ENCODE assay signal across 20 cellular contexts in the genomic region with DNA sequence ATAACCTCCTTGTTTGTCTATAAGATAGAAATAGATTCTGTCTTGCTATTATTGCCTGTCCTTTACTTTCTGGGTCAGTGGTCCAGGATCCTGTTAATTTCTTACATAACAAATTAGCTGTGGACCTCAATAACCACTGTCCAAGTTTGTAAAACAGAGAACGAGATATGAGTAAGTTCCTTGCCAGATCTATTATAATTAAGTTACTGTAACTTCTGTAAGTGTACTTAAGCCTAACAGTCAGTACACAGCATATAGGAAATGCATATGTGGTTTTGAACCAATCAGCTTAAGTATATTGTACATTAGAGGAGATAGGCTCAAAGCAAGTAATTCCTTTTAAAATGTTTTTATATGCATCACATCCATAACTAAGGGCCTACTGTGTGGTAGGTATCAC.
"Had no signal": no experiment of that assay in that cellular context is flagged by ENCODE, and none has a peak within 500 bp of the region (broad histone marks: within the 10 kb centered on the region; RNA-seq: fewer than 3 reads in every experiment).

No MANE protein-coding gene starts in this region.

- ATAC-seq: activated CD8-positive, alpha-beta T cell treated with anti-CD3 and anti-CD28 coated beads for 36 hours; activated naive CD8-positive, alpha-beta T cell treated with anti-CD3 and anti-CD28 coated beads, Interleukin-2, amount 50 U/mL, for 24 hours; activated T-cell treated with anti-CD3 and anti-CD28 coated beads, Interleukin-2, amount 50 U/mL, for 4 hours; activated T-helper 17 cell treated with anti-CD3 and anti-CD28 coated beads, Interleukin-2, amount 50 U/mL, for 72 hours; gastroesophageal sphincter; left cardiac atrium; right lobe of liver; stimulated activated naive CD8-positive, alpha-beta T cell treated with anti-CD3 and anti-CD28 coated beads, Interleukin-15, Interleukin-2, amounts not matched to agents 100 U/mL and 50 U/mL, for 24 hours; WTC11 had no signal

- H3K4me3 ChIP-seq: gastroesophageal sphincter, ovary, right lobe of liver, uterus had no signal

- DNase-seq: activated CD4-positive, alpha-beta T cell treated with anti-CD3 and anti-CD28 coated beads for 1 hour; activated CD4-positive, alpha-beta T cell treated with anti-CD3 and anti-CD28 coated beads, Interleukin-2, amount 50 U/mL, for 1 hour; activated CD8-positive, alpha-beta T cell treated with anti-CD3 and anti-CD28 coated beads for 36 hours; activated gamma-delta T cell treated with Interleukin-2 at 50 U/mL for 16 hours; activated naive CD8-positive, alpha-beta T cell treated with anti-CD3 and anti-CD28 coated beads, Interleukin-2, amount 50 U/mL, for 24 hours; activated T-cell treated with anti-CD3 and anti-CD28 coated beads, Interleukin-2, amount 50 U/mL, for 4 hours; amygdala; caudate nucleus; hippocampal formation; left cardiac atrium; mammary epithelial cell; nephron progenitor cell; ovary; right lobe of liver; stimulated activated CD4-positive, alpha-beta T cell treated with anti-CD3 and anti-CD28 coated beads, Interleukin-2, amount 100 ng/mL, for 48 hours; stimulated activated naive CD8-positive, alpha-beta T cell treated with anti-CD3 and anti-CD28 coated beads, Interleukin-15, Interleukin-2, amounts not matched to agents 100 U/mL and 50 U/mL, for 24 hours; uterus had no signal
